ENCODE assay signal across 8 cellular contexts in the genomic region with DNA sequence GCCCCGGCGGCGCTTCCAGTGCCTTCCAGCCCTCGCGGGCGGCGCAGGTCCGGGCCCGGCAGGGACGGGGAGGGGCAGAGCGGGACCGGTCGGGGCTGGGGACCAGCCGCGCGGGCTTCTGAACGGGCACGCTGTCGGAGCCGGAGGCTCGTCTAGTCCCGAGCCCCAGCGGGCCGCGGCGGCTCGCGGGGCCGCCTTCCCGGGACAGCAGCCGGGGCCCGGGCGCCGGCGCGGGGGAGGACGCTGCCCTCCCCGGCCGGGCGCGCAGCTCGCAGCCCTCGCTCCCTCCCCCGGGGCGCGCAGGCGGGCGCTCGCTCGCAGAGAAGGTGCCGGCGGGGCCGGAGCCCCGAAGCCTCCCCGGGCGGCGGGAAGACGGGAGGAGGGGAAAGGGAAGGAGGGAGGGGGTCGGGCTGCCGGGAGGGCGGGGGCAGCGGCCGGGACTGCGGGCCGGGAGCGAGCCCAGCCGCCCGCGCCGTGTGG. TPM values are rescaled to one million over a fixed set of nuclear protein-coding genes. Genes with fewer than 3 reads are reported as not detected.
DNase-seq lines count a peak whose midpoint lies in the region; ATAC-seq and TF ChIP-seq lines count a peak whose summit lies in the region.

No MANE protein-coding gene starts in this region.

- POLR2A ChIA-PET in activated B cell treated with CpG ODN at 0.5 μM for 24 hours (lab: Charles Lee) = interaction anchor here (0.6 to 1.3 kb wide), 3 partner anchors 24 to 47 kb away, joined by 3 read pairs; no protein-coding TSS in a partner anchor

- H2BK5ac ChIP-seq in neuronal stem cell (ENCODE audit: low read length) = peak overlapping the region; percentile 47

- no CpG with 5 or more reads among the region's 70 CpGs for WGBS in neuronal stem cell (ENCODE audit: extremely low coverage in 2 of 2, insufficient read length in 2 of 2, insufficient replicate concordance in 1 of 2), 2 donors

- H3K4me1 ChIP-seq in neuronal stem cell (ENCODE audit: control insufficient read depth in 2 of 2, insufficient read depth in 1 of 2, low read depth in 1 of 2, low read length in 2 of 2) = peaks cover 5 to 10% of the 10 kb centered on the region in 2 donors

- no peak overlapping the region for H3K14ac ChIP-seq in neuronal stem cell (ENCODE audit: low read length)

- H3K23ac ChIP-seq in neuronal stem cell (ENCODE audit: low read depth, low read length, poor library complexity) = no peak overlapping the region

- no peaks in the 10 kb centered on the region for H3K36me3 ChIP-seq in neuronal stem cell (replicated peaks in 1 of 2; ENCODE audit: control insufficient read depth in 2 of 2, insufficient read depth in 2 of 2, low read length in 2 of 2)

- intact Hi-C loops in activated B cell treated with CpG ODN at 0.5 μM for 24 hours (cut with micrococcal nuclease) = loop anchor here (1.0 kb wide), 1 partner anchor 23 kb away; no protein-coding TSS in a partner anchor
- intact Hi-C loops in activated T-helper 1 cell treated with anti-CD3 and anti-CD28 coated beads, Interleukin-12 subunit alpha, Interleukin-12 subunit beta, Interleukin-2, Interleukin-4 antibody, amounts not matched to agents 30 ng/mL and 10 ng/mL and 1 ng/mL, durations not matched to agents 14 hours and 24 hours and 36 hours (cut with micrococcal nuclease) = no loop called here

- H2AK5ac ChIP-seq in neuronal stem cell (ENCODE audit: low read depth, low read length) = no peak overlapping the region

- DNase-seq in activated B cell treated with CpG ODN at 0.5 μM for 24 hours (peak; percentile 57), foreskin melanocyte (peak; percentile 27), neuronal stem cell (ENCODE audit: low spot score) (peak; percentile 57)
- DNase-seq in activated T-helper 1 cell treated with anti-CD3 and anti-CD28 coated beads, Interleukin-12 subunit alpha, Interleukin-12 subunit beta, Interleukin-2, Interleukin-4 antibody, amounts not matched to agents 30 ng/mL and 10 ng/mL and 1 ng/mL, durations not matched to agents 14 hours and 24 hours and 36 hours (ENCODE audit: low spot score) = no peak
- no peak for DNase-seq in activated CD4-positive, alpha-beta T cell treated with anti-CD3 and anti-CD28 coated beads, Interleukin-2, amount 50 U/mL, for 1 hour

- no peak overlapping the region for H3K4ac ChIP-seq in neuronal stem cell (ENCODE audit: low read length)

- peak overlapping the region; percentile 74 to 86 for H3K4me3 ChIP-seq in neuronal stem cell (ENCODE audit: low read length in 2 of 2)

- H4K91ac ChIP-seq in neuronal stem cell (ENCODE audit: low read depth, low read length, poor library complexity) = no peak overlapping the region

- H3K27ac Mint-ChIP-seq in activated B cell treated with CpG ODN at 0.5 μM for 24 hours = no peak overlapping the region
- H3K27ac Mint-ChIP-seq in activated T-helper 1 cell treated with anti-CD3 and anti-CD28 coated beads, Interleukin-12 subunit alpha, Interleukin-12 subunit beta, Interleukin-2, Interleukin-4 antibody, amounts not matched to agents 30 ng/mL and 10 ng/mL and 1 ng/mL, durations not matched to agents 14 hours and 24 hours and 36 hours = no peak overlapping the region

- H3K18ac ChIP-seq in neuronal stem cell (ENCODE audit: low read length) = peak overlapping the region; percentile 78

- peak overlapping the region; percentile 81 for H3K4me2 ChIP-seq in neuronal stem cell (ENCODE audit: insufficient read depth, low read length, poor library complexity, severe bottlenecking)

- H2BK15ac ChIP-seq in neuronal stem cell (ENCODE audit: low read length) = peak overlapping the region; percentile 22

- CTCF ChIA-PET in activated B cell treated with CpG ODN at 0.5 μM for 24 hours (lab: Charles Lee) = interaction anchor here (0.8 kb wide), 1 partner anchor 92 kb away, joined by 5 read pairs; no protein-coding TSS in a partner anchor

- H3K9ac ChIP-seq in neuronal stem cell (ENCODE audit: low read depth, low read length, poor library complexity) = peak overlapping the region; percentile 39

- H4K8ac ChIP-seq in neuronal stem cell (ENCODE audit: low read depth, low read length) = no peak overlapping the region

- H3K27ac ChIP-seq in C4-2B (peak overlapping the region; percentile 67), neuronal stem cell (replicated peaks; ENCODE audit: low read length) (peak overlapping the region; percentile 40)

- no peak overlapping the region for H2BK12ac ChIP-seq in neuronal stem cell (ENCODE audit: low read length)

- H3K4me1 Mint-ChIP-seq in activated B cell treated with CpG ODN at 0.5 μM for 24 hours = peaks cover 52% of the 10 kb centered on the region
- H3K4me1 Mint-ChIP-seq in activated T-helper 1 cell treated with anti-CD3 and anti-CD28 coated beads, Interleukin-12 subunit alpha, Interleukin-12 subunit beta, Interleukin-2, Interleukin-4 antibody, amounts not matched to agents 30 ng/mL and 10 ng/mL and 1 ng/mL, durations not matched to agents 14 hours and 24 hours and 36 hours (ENCODE audit: low read depth) = no peaks in the 10 kb centered on the region

- peaks cover 0 to 2% of the 10 kb centered on the region in 2 donors for H3K9me3 ChIP-seq in neuronal stem cell (replicated peaks in 1 of 2; ENCODE audit: control insufficient read depth in 2 of 2, insufficient read depth in 1 of 2, low read depth in 1 of 2, low read length in 2 of 2)

- TF ChIP-seq CTCF in C4-2B (conservative IDR thresholded peaks at IDR 0.05) (no peak), activated B cell treated with CpG ODN at 0.5 μM for 24 hours (IDR thresholded peaks at IDR 0.05) (no peak)

- no peaks in the 10 kb centered on the region for H3K36me3 Mint-ChIP-seq in activated B cell treated with CpG ODN at 0.5 μM for 24 hours (ENCODE audit: low read depth)
- H3K36me3 Mint-ChIP-seq in activated T-helper 1 cell treated with anti-CD3 and anti-CD28 coated beads, Interleukin-12 subunit alpha, Interleukin-12 subunit beta, Interleukin-2, Interleukin-4 antibody, amounts not matched to agents 30 ng/mL and 10 ng/mL and 1 ng/mL, durations not matched to agents 14 hours and 24 hours and 36 hours (ENCODE audit: low read depth) = no peaks in the 10 kb centered on the region

- no peak overlapping the region for H2BK120ac ChIP-seq in neuronal stem cell (ENCODE audit: low read depth, low read length)

- no peaks in the 10 kb centered on the region for H3K9me3 Mint-ChIP-seq in activated B cell treated with CpG ODN at 0.5 μM for 24 hours
- H3K9me3 Mint-ChIP-seq in activated T-helper 1 cell treated with anti-CD3 and anti-CD28 coated beads, Interleukin-12 subunit alpha, Interleukin-12 subunit beta, Interleukin-2, Interleukin-4 antibody, amounts not matched to agents 30 ng/mL and 10 ng/mL and 1 ng/mL, durations not matched to agents 14 hours and 24 hours and 36 hours = no peaks in the 10 kb centered on the region

- peak overlapping the region; percentile 59 for H3K4me3 Mint-ChIP-seq in activated B cell treated with CpG ODN at 0.5 μM for 24 hours
- H3K4me3 Mint-ChIP-seq in activated T-helper 1 cell treated with anti-CD3 and anti-CD28 coated beads, Interleukin-12 subunit alpha, Interleukin-12 subunit beta, Interleukin-2, Interleukin-4 antibody, amounts not matched to agents 30 ng/mL and 10 ng/mL and 1 ng/mL, durations not matched to agents 14 hours and 24 hours and 36 hours = no peak overlapping the region

- peaks cover 0 to 13% (median 11%) of the 10 kb centered on the region in 3 experiments for H3K27me3 ChIP-seq in neuronal stem cell (ENCODE audit: control insufficient read depth in 3 of 3, insufficient read depth in 3 of 3, low read depth in 1 of 3, low read length in 3 of 3)

- H2AFZ ChIP-seq in neuronal stem cell (ENCODE audit: low read length) = peak overlapping the region; percentile 96

- H3K79me1 ChIP-seq in neuronal stem cell (ENCODE audit: low read depth, low read length) = no peaks in the 10 kb centered on the region

- ATAC-seq in HG03045 (IDR thresholded peaks at IDR 0.05; ENCODE audit: unreplicated experiment) = peak; percentile 29
- peak; percentile 23 for ATAC-seq in activated B cell treated with CpG ODN at 0.5 μM for 24 hours (ENCODE audit: low read depth)
- ATAC-seq in HG02870 (IDR thresholded peaks at IDR 0.05; ENCODE audit: unreplicated experiment) = no peak

- no peaks in the 10 kb centered on the region for H3K27me3 Mint-ChIP-seq in activated B cell treated with CpG ODN at 0.5 μM for 24 hours
- peaks cover 61% of the 10 kb centered on the region for H3K27me3 Mint-ChIP-seq in activated T-helper 1 cell treated with anti-CD3 and anti-CD28 coated beads, Interleukin-12 subunit alpha, Interleukin-12 subunit beta, Interleukin-2, Interleukin-4 antibody, amounts not matched to agents 30 ng/mL and 10 ng/mL and 1 ng/mL, durations not matched to agents 14 hours and 24 hours and 36 hours (ENCODE audit: insufficient read depth)

RNA-seq across cellular contexts. Expression of gene SIRPA, which starts 0.7 kb away (rescaled TPM):
- 10.1 and 10.2 TPM in 2 replicates for total RNA-seq in activated B cell treated with CpG ODN at 0.5 μM for 24 hours
- 8.4 TPM for polyA plus RNA-seq in neuronal stem cell (2013, experiment 1 of 2)
- polyA plus RNA-seq in neuronal stem cell (2013, experiment 2 of 2) = 8.4 TPM
- not detected in 2 replicates for total RNA-seq in activated T-helper 1 cell treated with anti-CD3 and anti-CD28 coated beads, Interleukin-12 subunit alpha, Interleukin-12 subunit beta, Interleukin-2, Interleukin-4 antibody, amounts not matched to agents 30 ng/mL and 10 ng/mL and 1 ng/mL, durations not matched to agents 14 hours and 24 hours and 36 hours

Comparison
In these comparisons a context has a peak if more than half of its experiments do, and no peak if none do; other contexts are left out.
1. DNase-seq: peak in activated B cell treated with CpG ODN at 0.5 μM for 24 hours (single experiment), foreskin melanocyte (single experiment) and neuronal stem cell (single experiment); none in activated T-helper 1 cell treated with anti-CD3 and anti-CD28 coated beads, Interleukin-12 subunit alpha, Interleukin-12 subunit beta, Interleukin-2, Interleukin-4 antibody, amounts not matched to agents 30 ng/mL and 10 ng/mL and 1 ng/mL, durations not matched to agents 14 hours and 24 hours and 36 hours (single experiment) and activated CD4-positive, alpha-beta T cell treated with anti-CD3 and anti-CD28 coated beads, Interleukin-2, amount 50 U/mL, for 1 hour (single experiment).
2. RNA of gene SIRPA, which starts 0.7 kb away (total RNA-seq): 10.1 to 10.2 TPM in activated B cell treated with CpG ODN at 0.5 μM for 24 hours; not detected in activated T-helper 1 cell treated with anti-CD3 and anti-CD28 coated beads, Interleukin-12 subunit alpha, Interleukin-12 subunit beta, Interleukin-2, Interleukin-4 antibody, amounts not matched to agents 30 ng/mL and 10 ng/mL and 1 ng/mL, durations not matched to agents 14 hours and 24 hours and 36 hours; every median in the first group is over 10 times any median in the second.